ENCODE assay signal across 1 cellular context in genomic region chr5:132103380-132103951, GRCh38.
TF ChIP-seq lines count a peak whose summit lies in the region.

No MANE protein-coding gene starts in this region.

TF ChIP-seq in SK-N-SH, 30 proteins besides CTCF, POLR2A, EP300 and RAD21 (continued from another document):
- TF ChIP-seq MEF2A (IDR thresholded peaks at IDR 0.05; ENCODE audit: borderline replicate concordance, low read depth) = no peak
